ENCODE assay signal across 8 cellular contexts in the genomic region with DNA sequence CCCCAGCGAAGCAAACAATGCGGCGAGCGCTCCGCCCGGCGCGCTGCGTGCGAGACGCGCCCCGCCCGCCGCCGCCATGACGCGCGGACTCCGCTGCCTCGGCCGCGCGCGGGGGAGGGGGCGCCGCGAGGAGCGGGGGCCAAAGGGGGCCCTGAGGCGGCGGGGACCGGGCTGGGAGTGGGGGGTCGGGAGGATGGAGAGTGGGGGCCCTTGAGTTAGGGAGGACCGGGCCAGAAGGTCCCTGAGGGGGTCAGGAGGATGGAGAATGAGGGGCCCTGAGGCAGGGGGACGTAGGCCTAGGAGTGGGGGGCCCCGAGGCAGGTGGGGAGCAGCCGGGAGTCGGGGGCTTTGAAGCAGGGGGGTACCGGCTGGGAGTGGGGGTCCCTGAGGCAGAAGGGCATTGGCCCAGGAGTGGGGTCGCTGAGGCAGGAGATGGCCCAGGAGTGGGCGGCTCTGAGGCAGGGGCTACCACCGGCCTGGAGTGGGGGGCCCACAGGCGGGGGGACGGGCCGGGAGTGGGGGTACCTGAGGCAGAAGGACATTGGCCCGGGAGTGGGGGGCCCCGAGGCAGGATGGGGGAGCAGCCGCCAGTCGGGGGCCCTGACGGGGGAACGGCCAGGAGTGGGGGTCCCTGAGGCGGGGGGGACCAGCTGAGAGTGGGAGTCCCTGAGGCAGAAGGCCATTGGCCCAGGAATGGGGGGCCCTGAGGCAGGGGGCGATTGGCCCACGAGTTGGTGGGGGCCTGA. TPM values are rescaled to one million over a fixed set of nuclear protein-coding genes. Genes with fewer than 3 reads are reported as not detected.
A peak's percentile ranks its signal among the peaks of the same experiment; 100 is the strongest.
DNase-seq lines count a peak whose midpoint lies in the region; ATAC-seq and TF ChIP-seq lines count a peak whose summit lies in the region.

Gene BRD1 (minus strand): TSS at position 21 of the 746 bp plus-strand sequence. CDS start 3,556 bp downstream, outside the sequence.

- peak; percentile 66 for ATAC-seq in sciatic nerve
- no peak for ATAC-seq in GM19351 (IDR thresholded peaks at IDR 0.05; ENCODE audit: unreplicated experiment)
- no peak for ATAC-seq in HG03521 (IDR thresholded peaks at IDR 0.05; ENCODE audit: unreplicated experiment)

- no peak for TF ChIP-seq CTCF in brain microvascular endothelial cell (IDR thresholded peaks at IDR 0.05; ENCODE audit: low read depth, low read length, missing control alignments)

- no peaks in the 10 kb centered on the region for H3K27me3 ChIP-seq in brain microvascular endothelial cell (replicated peaks)

- intact Hi-C loops in sciatic nerve (cut with DNase I), result no loop called here

- peak; percentile 49 for TF ChIP-seq POLR2A in GM10847 (IDR thresholded peaks at IDR 0.05; ENCODE audit: extremely low read depth, insufficient read length)

- in situ Hi-C loops in brain microvascular endothelial cell (cut with HindIII; ENCODE audit: low pct_ligation_motif_present, low sequenced_read_pairs), result no loop called here

- H3K27ac ChIP-seq in brain microvascular endothelial cell, result peak within 1 kb of the TSS; percentile 79

- DNase-seq in HuH-7 (ENCODE audit: low spot score) (peak; percentile 78), T-helper 9 cell (peak; percentile 48), brain microvascular endothelial cell (peak; percentile 8), sciatic nerve (ENCODE audit: low spot score) (peak; percentile 70)

- H3K4me3 ChIP-seq in brain microvascular endothelial cell (ENCODE audit: low read depth, low read length), result peak within 1 kb of the TSS; percentile 74
- H3K4me3 ChIP-seq in iPS-11a (ENCODE audit: low read depth, low read length), result peak within 1 kb of the TSS; percentile 53

- peaks cover 10% of the 10 kb centered on the region for H3K36me3 ChIP-seq in brain microvascular endothelial cell (replicated peaks)

RNA-seq across cellular contexts. Expression of gene BRD1, which starts in this region (rescaled TPM):
- total RNA-seq in sciatic nerve, result 37.7 TPM

Comparison
In these comparisons a context has a peak if more than half of its experiments do, and no peak if none do; other contexts are left out.
1. DNase-seq: peak in every context shown above with its lines; median percentile 78 in HuH-7; 70 in sciatic nerve; 48 in T-helper 9 cell; 8 in brain microvascular endothelial cell.